1 cellular context compared by ENCODE assay signal in the genomic region with DNA sequence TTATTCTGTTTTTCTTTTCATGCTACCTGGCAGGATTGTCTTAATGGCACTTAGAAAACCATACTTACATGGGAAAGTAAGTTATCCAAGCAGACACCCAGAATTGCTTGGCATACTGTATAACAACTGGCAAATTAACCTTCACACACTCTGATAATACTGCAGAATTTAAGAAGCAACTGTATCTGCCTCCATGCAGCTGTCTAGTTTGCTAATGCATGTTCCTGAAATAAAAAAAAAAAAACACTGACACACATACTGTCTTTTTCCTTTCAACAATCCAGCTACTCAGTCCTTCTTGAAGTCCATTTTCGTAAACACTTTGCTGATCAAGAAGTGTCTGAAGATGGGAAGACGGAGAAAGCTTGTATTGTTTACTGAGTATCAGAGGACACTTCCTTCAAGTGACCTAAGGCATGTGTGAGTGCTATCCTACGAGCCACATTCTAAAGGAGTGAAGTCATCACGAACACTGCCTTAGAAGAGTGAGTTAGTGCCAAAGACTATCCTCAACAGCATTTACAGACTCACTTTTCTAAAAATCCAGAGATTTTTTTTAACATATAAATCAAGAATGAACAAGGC.
TF ChIP-seq lines count a peak whose summit lies in the region.

No MANE protein-coding gene starts in this region.

TF ChIP-seq in GM12878, 131 proteins besides CTCF, POLR2A, EP300 and RAD21 (continued from another document):
- no peak for TF ChIP-seq ZZZ3 (IDR thresholded peaks at IDR 0.05; ENCODE audit: control insufficient read depth, insufficient read length, low read depth)
- no peak for TF ChIP-seq ASH2L (IDR thresholded peaks at IDR 0.05; ENCODE audit: borderline replicate concordance, low read depth)
- TF ChIP-seq FOS (IDR thresholded peaks at IDR 0.05; ENCODE audit: borderline replicate concordance, extremely low read depth, insufficient read length) = no peak
- no peak for TF ChIP-seq SIX5 (IDR thresholded peaks at IDR 0.05; ENCODE audit: low read depth, low read length, severe bottlenecking)
- no peak for TF ChIP-seq SIN3A (IDR thresholded peaks at IDR 0.05; ENCODE audit: low read depth, low read length)
- no peak for TF ChIP-seq RFX5 (IDR thresholded peaks at IDR 0.05; ENCODE audit: low read depth, low read length)
- no peak for TF ChIP-seq GABPA (IDR thresholded peaks at IDR 0.05; ENCODE audit: low read depth)
